8 cellular contexts compared by ENCODE assay signal in genomic region chr2:169573160-169573973, GRCh38. TPM values are rescaled to one million over a fixed set of nuclear protein-coding genes. Genes with fewer than 3 reads are reported as not detected.
DNase-seq lines count a peak whose midpoint lies in the region; ATAC-seq and TF ChIP-seq lines count a peak whose summit lies in the region.

TSS of gene FASTKD1 (minus strand) at chr2:169573865. CDS start at chr2:169572029, 1,836 bp downstream.

- no peaks in the 10 kb centered on the region for H3K27me3 ChIP-seq in ACC112 (ENCODE audit: insufficient read depth, low read length)

- CTCF ChIA-PET in WTC11 (lab: Charles Lee), result interaction anchor here (1.2 kb wide), 1 partner anchor 12 kb away, joined by 3 read pairs; no protein-coding TSS in a partner anchor

- H3K4me1 ChIP-seq in ACC112 (ENCODE audit: control insufficient read depth, insufficient read depth, low read length, unreplicated experiment), result peaks cover 8% of the 10 kb centered on the region

- H3K79me2 ChIP-seq in ACC112 (ENCODE audit: control insufficient read depth, insufficient read depth, low read length, unreplicated experiment), result peaks cover 17% of the 10 kb centered on the region

- H3K36me3 ChIP-seq in ACC112 (ENCODE audit: insufficient read depth, low read length), result no peaks in the 10 kb centered on the region

- H3K27ac ChIP-seq in ACC112 (ENCODE audit: low read depth, low read length) (peak within 1 kb of the TSS; percentile 20; the same call in 1 of the 2 replicates), caudate nucleus (ENCODE audit: low read depth, low read length) (peak within 1 kb of the TSS; percentile 18)

- H3K9me3 Mint-ChIP-seq in WTC11, result peaks cover 6% of the 10 kb centered on the region; the same call in 1 of the 2 replicates

- peak within 1 kb of the TSS; percentile 98 for H3K4me3 Mint-ChIP-seq in WTC11

- POLR2A ChIA-PET in WTC11 (lab: Charles Lee), result interaction anchor here (0.5 to 1.3 kb wide), 3 partner anchors 11 to 91 kb away, joined by 3 to 9 read pairs (median 5); no protein-coding TSS in a partner anchor

- peaks cover 7% of the 10 kb centered on the region; the same call in 1 of the 2 replicates for H3K36me3 Mint-ChIP-seq in WTC11

- ATAC-seq in GM18873 (IDR thresholded peaks at IDR 0.05; ENCODE audit: low FRiP score, unreplicated experiment) (peak; percentile 98), HG03139 (IDR thresholded peaks at IDR 0.05; ENCODE audit: unreplicated experiment) (peak; percentile 99), WTC11 (peak; percentile 97)

- peak within 1 kb of the TSS; percentile 90 for H3K4me3 ChIP-seq in ACC112 (ENCODE audit: low read depth, low read length)

- no peak for TF ChIP-seq CTCF in WTC11 (IDR thresholded peaks at IDR 0.05)

- peaks cover 11% of the 10 kb centered on the region; the same call in 1 of the 2 replicates for H3K4me1 Mint-ChIP-seq in WTC11

- peak within 1 kb of the TSS; percentile 96 for H2AFZ ChIP-seq in ACC112 (ENCODE audit: low read length, unreplicated experiment)

- DNase-seq in NCI-H226 (peak; percentile 80), WTC11 (ENCODE audit: low spot score) (peak; percentile 92), caudate nucleus (lab: John Stamatoyannopoulos, UW) (peak; percentile 18 to 96 (median 84)), inferior parietal cortex (ENCODE audit: extremely low spot score) (peak; percentile 97)
- DNase-seq in stimulated activated CD4-positive, alpha-beta T cell treated with anti-CD3 and anti-CD28 coated beads, Interleukin-12 subunit alpha, Interleukin-12 subunit beta, amount 100 ng/mL, for 24 hours (ENCODE audit: low read depth in 2 of 2), result peak; percentile 79 to 86

- H3K27ac Mint-ChIP-seq in WTC11, result peak within 1 kb of the TSS; percentile 98

- peaks cover 14% of the 10 kb centered on the region; the same call in 1 of the 2 replicates for H3K27me3 Mint-ChIP-seq in WTC11 (ENCODE audit: low read depth)

TF ChIP-seq in WTC11, 78 proteins besides CTCF, POLR2A, EP300 and RAD21 (continues in another document):
- TF ChIP-seq, protein P1, sequence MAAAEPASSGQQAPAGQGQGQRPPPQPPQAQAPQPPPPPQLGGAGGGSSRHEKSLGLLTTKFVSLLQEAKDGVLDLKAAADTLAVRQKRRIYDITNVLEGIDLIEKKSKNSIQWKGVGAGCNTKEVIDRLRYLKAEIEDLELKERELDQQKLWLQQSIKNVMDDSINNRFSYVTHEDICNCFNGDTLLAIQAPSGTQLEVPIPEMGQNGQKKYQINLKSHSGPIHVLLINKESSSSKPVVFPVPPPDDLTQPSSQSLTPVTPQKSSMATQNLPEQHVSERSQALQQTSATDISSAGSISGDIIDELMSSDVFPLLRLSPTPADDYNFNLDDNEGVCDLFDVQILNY (CRISPR knock-in tag; IDR thresholded peaks at IDR 0.05), result no peak
- TF ChIP-seq, protein P2, sequence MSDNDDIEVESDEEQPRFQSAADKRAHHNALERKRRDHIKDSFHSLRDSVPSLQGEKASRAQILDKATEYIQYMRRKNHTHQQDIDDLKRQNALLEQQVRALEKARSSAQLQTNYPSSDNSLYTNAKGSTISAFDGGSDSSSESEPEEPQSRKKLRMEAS (CRISPR knock-in tag; IDR thresholded peaks at IDR 0.05), result peak; percentile 80
- no peak for TF ChIP-seq MYBL2 (CRISPR knock-in tag; IDR thresholded peaks at IDR 0.05)
- TF ChIP-seq ZNF416 (CRISPR knock-in tag; IDR thresholded peaks at IDR 0.05), result no peak
- TF ChIP-seq ATF3 (CRISPR knock-in tag; conservative IDR thresholded peaks at IDR 0.05), result no peak
- peak; percentile 98 for TF ChIP-seq ESRRA (CRISPR knock-in tag; IDR thresholded peaks at IDR 0.05; ENCODE audit: borderline replicate concordance)
- no peak for TF ChIP-seq ZNF423 (CRISPR knock-in tag; IDR thresholded peaks at IDR 0.05)
- TF ChIP-seq SP1 (CRISPR knock-in tag; conservative IDR thresholded peaks at IDR 0.05), result peak; percentile 81
- no peak for TF ChIP-seq ZSCAN18 (CRISPR knock-in tag; IDR thresholded peaks at IDR 0.05)
- TF ChIP-seq TEAD1 (CRISPR knock-in tag; IDR thresholded peaks at IDR 0.05), result peak; percentile 71
- TF ChIP-seq JUN (CRISPR knock-in tag; IDR thresholded peaks at IDR 0.05), result no peak
- no peak for TF ChIP-seq MXD4 (CRISPR knock-in tag; IDR thresholded peaks at IDR 0.05; ENCODE audit: borderline replicate concordance)
- no peak for TF ChIP-seq TEAD4 (CRISPR knock-in tag; IDR thresholded peaks at IDR 0.05)
- TF ChIP-seq, protein P3, sequence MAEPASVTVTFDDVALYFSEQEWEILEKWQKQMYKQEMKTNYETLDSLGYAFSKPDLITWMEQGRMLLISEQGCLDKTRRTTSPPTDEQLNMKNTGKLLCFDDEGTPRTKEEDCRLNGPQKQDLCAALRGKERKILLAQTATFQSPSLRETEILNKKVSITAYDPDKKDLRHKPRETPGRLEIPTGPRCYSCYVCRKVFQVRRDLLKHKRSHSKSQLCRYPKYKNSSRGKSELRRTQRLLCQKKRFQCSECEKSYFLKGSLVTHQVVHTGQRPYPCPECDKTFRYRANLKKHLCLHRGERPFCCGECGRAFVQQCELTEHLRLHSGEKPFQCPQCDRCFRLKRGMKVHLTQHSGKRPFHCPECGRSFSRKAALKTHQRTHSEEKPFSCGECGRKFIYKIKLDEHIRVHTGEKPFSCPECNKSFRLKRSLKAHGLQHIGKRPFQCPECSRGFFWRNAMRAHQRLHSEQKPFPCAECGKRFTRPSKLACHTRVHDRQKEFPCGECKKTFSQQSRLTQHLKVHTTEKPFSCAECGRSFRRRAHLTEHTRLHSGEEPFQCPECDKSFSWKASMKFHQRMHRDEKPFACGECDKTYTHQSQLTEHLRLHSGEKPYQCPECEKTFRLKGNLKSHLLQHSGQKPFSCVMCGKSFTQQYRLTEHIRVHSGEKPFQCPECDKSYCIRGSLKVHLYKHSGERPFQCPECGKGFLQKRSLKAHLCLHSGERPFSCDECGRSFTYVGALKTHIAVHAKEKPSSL (CRISPR knock-in tag; conservative IDR thresholded peaks at IDR 0.05), result no peak
- no peak for TF ChIP-seq ATF1 (CRISPR knock-in tag; IDR thresholded peaks at IDR 0.05)
- TF ChIP-seq, protein P4, sequence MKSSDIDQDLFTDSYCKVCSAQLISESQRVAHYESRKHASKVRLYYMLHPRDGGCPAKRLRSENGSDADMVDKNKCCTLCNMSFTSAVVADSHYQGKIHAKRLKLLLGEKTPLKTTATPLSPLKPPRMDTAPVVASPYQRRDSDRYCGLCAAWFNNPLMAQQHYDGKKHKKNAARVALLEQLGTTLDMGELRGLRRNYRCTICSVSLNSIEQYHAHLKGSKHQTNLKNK (CRISPR knock-in tag; IDR thresholded peaks at IDR 0.05), result no peak
- TF ChIP-seq NR2C2 (CRISPR knock-in tag; IDR thresholded peaks at IDR 0.05), result peak; percentile 73
- TF ChIP-seq JAZF1 (CRISPR knock-in tag; IDR thresholded peaks at IDR 0.05), result no peak
- no peak for TF ChIP-seq ZNF512 (CRISPR knock-in tag; IDR thresholded peaks at IDR 0.05; ENCODE audit: borderline replicate concordance)
- no peak for TF ChIP-seq NFE2L1 (CRISPR knock-in tag; IDR thresholded peaks at IDR 0.05)
- TF ChIP-seq, protein P5, sequence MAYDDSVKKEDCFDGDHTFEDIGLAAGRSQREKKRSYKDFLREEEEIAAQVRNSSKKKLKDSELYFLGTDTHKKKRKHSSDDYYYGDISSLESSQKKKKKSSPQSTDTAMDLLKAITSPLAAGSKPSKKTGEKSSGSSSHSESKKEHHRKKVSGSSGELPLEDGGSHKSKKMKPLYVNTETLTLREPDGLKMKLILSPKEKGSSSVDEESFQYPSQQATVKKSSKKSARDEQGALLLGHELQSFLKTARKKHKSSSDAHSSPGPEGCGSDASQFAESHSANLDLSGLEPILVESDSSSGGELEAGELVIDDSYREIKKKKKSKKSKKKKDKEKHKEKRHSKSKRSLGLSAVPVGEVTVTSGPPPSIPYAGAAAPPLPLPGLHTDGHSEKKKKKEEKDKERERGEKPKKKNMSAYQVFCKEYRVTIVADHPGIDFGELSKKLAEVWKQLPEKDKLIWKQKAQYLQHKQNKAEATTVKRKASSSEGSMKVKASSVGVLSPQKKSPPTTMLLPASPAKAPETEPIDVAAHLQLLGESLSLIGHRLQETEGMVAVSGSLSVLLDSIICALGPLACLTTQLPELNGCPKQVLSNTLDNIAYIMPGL (CRISPR knock-in tag; IDR thresholded peaks at IDR 0.05), result 0 out of 2 replicates have a peak, but pooled peaks have one; percentile 49
- TF ChIP-seq SMAD4 (CRISPR knock-in tag; IDR thresholded peaks at IDR 0.05), result no peak

RNA-seq across cellular contexts. Expression of gene FASTKD1, which starts in this region (rescaled TPM):
- total RNA-seq in WTC11 (2021), result 69.7 to 72.4 TPM (median 71.2 TPM) in 3 replicates

Comparison
In these comparisons a context has a peak if more than half of its experiments do, and no peak if none do; other contexts are left out.
1. Peak in every context shown above with its lines: DNase-seq, ATAC-seq, H3K4me3 ChIP-seq and H3K27ac ChIP-seq.